Comparison of ENCODE assay signal across 1 cellular context in the genomic region with DNA sequence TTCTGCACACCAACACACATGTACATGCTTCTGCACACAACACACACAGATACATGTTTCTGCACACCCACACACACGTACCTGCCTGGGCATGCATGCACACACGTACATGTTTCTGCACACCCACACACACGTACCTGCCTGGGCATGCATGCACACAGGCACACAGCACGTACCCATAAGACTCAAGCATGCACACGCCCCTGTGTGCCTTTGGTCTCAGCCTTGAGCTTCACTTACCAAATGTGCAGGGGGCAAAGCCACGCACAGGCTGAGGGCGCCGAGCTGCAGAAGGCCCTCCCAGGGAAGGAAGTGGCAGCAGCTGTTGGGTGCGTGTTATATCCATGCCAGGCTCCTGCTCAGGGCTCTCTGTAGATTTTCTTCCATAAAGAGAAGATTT.
TF ChIP-seq lines count a peak whose summit lies in the region.

No MANE protein-coding gene starts in this region.

TF ChIP-seq in HepG2, 621 proteins besides CTCF, POLR2A, EP300 and RAD21:
- TF ChIP-seq, protein P1, sequence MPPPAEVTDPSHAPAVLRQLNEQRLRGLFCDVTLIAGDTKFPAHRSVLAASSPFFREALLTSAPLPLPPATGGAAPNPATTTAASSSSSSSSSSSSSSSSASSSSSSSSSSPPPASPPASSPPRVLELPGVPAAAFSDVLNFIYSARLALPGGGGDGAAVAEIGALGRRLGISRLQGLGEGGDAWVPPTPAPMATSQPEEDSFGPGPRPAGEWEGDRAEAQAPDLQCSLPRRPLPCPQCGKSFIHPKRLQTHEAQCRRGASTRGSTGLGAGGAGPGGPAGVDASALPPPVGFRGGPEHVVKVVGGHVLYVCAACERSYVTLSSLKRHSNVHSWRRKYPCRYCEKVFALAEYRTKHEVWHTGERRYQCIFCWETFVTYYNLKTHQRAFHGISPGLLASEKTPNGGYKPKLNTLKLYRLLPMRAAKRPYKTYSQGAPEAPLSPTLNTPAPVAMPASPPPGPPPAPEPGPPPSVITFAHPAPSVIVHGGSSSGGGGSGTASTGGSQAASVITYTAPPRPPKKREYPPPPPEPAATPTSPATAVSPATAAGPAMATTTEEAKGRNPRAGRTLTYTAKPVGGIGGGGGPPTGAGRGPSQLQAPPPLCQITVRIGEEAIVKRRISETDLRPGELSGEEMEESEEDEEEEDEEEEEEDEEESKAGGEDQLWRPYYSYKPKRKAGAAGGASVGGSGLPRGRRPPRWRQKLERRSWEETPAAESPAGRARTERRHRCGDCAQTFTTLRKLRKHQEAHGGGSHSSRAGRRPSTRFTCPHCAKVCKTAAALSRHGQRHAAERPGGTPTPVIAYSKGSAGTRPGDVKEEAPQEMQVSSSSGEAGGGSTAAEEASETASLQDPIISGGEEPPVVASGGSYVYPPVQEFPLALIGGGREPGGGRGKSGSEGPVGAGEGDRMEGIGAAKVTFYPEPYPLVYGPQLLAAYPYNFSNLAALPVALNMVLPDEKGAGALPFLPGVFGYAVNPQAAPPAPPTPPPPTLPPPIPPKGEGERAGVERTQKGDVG (CRISPR knock-in tag; IDR thresholded peaks at IDR 0.05; ENCODE audit: borderline replicate concordance), result no peak
- no peak for TF ChIP-seq ZNF496 (CRISPR knock-in tag; IDR thresholded peaks at IDR 0.05; ENCODE audit: insufficient replicate concordance)
- TF ChIP-seq ETV5 (CRISPR knock-in tag; IDR thresholded peaks at IDR 0.05; ENCODE audit: borderline replicate concordance), result no peak
- TF ChIP-seq TOE1 (CRISPR knock-in tag; IDR thresholded peaks at IDR 0.05), result no peak
- no peak for TF ChIP-seq ZNF761 (CRISPR knock-in tag; conservative IDR thresholded peaks at IDR 0.05)
- TF ChIP-seq, protein P2, sequence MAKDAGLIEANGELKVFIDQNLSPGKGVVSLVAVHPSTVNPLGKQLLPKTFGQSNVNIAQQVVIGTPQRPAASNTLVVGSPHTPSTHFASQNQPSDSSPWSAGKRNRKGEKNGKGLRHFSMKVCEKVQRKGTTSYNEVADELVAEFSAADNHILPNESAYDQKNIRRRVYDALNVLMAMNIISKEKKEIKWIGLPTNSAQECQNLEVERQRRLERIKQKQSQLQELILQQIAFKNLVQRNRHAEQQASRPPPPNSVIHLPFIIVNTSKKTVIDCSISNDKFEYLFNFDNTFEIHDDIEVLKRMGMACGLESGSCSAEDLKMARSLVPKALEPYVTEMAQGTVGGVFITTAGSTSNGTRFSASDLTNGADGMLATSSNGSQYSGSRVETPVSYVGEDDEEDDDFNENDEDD (CRISPR knock-in tag; IDR thresholded peaks at IDR 0.05; ENCODE audit: borderline replicate concordance), result no peak
- TF ChIP-seq RBAK (CRISPR knock-in tag; IDR thresholded peaks at IDR 0.05), result no peak
- no peak for TF ChIP-seq XRCC5 (optimal IDR thresholded peaks at IDR 0.05; ENCODE audit: low read length)
- TF ChIP-seq, protein P3, sequence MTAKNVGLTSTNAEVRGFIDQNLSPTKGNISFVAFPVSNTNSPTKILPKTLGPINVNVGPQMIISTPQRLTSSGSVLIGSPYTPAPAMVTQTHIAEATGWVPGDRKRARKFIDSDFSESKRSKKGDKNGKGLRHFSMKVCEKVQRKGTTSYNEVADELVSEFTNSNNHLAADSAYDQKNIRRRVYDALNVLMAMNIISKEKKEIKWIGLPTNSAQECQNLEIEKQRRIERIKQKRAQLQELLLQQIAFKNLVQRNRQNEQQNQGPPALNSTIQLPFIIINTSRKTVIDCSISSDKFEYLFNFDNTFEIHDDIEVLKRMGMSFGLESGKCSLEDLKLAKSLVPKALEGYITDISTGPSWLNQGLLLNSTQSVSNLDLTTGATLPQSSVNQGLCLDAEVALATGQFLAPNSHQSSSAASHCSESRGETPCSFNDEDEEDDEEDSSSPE (CRISPR knock-in tag; IDR thresholded peaks at IDR 0.05), result no peak
- no peak for TF ChIP-seq ATF7 (IDR thresholded peaks at IDR 0.05)
- TF ChIP-seq ATF7 (CRISPR knock-in tag; IDR thresholded peaks at IDR 0.05), result no peak
- TF ChIP-seq SP4 (CRISPR knock-in tag; IDR thresholded peaks at IDR 0.05), result no peak
- TF ChIP-seq HDAC1 (CRISPR knock-in tag; IDR thresholded peaks at IDR 0.05), result no peak
- TF ChIP-seq, protein P4, sequence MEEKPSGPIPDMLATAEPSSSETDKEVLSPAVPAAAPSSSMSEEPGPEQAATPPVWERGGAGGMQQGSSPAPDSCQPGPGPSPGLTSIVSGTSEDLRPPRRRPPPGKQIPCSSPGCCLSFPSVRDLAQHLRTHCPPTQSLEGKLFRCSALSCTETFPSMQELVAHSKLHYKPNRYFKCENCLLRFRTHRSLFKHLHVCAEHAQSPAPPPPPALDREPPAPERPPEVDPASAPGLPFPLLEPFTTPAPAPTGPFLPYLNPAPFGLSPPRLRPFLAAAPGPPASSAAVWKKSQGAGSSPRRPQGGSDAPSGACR (CRISPR knock-in tag; IDR thresholded peaks at IDR 0.05), result no peak
- no peak for TF ChIP-seq SIN3B (IDR thresholded peaks at IDR 0.05; ENCODE audit: low read length)
- TF ChIP-seq, protein P5, sequence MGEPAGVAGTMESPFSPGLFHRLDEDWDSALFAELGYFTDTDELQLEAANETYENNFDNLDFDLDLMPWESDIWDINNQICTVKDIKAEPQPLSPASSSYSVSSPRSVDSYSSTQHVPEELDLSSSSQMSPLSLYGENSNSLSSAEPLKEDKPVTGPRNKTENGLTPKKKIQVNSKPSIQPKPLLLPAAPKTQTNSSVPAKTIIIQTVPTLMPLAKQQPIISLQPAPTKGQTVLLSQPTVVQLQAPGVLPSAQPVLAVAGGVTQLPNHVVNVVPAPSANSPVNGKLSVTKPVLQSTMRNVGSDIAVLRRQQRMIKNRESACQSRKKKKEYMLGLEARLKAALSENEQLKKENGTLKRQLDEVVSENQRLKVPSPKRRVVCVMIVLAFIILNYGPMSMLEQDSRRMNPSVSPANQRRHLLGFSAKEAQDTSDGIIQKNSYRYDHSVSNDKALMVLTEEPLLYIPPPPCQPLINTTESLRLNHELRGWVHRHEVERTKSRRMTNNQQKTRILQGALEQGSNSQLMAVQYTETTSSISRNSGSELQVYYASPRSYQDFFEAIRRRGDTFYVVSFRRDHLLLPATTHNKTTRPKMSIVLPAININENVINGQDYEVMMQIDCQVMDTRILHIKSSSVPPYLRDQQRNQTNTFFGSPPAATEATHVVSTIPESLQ (CRISPR knock-in tag; conservative IDR thresholded peaks at IDR 0.05), result no peak
- TF ChIP-seq RFX3 (CRISPR knock-in tag; IDR thresholded peaks at IDR 0.05), result no peak
- no peak for TF ChIP-seq ZNF160 (CRISPR knock-in tag; IDR thresholded peaks at IDR 0.05)
- TF ChIP-seq CHD4 (IDR thresholded peaks at IDR 0.05; ENCODE audit: borderline replicate concordance, low read length), result no peak
